In genomic region chr21:46080171-46081021, GRCh38 we compare ENCODE assay signal across 1 cellular context.
TF ChIP-seq lines count a peak whose summit lies in the region.

No MANE protein-coding gene starts in this region.

TF ChIP-seq in HepG2, 621 proteins besides CTCF, POLR2A, EP300 and RAD21 (continued from another document):
- TF ChIP-seq ZNF367 (CRISPR knock-in tag; IDR thresholded peaks at IDR 0.05; ENCODE audit: borderline replicate concordance) (no peak), HMG20B (CRISPR knock-in tag; conservative IDR thresholded peaks at IDR 0.05) (no peak), HOXA9 (CRISPR knock-in tag; IDR thresholded peaks at IDR 0.05; ENCODE audit: borderline replicate concordance) (no peak), FUBP1 (CRISPR knock-in tag; IDR thresholded peaks at IDR 0.05; ENCODE audit: borderline replicate concordance) (no peak), GPBP1L1 (CRISPR knock-in tag; IDR thresholded peaks at IDR 0.05) (no peak), TBX2 (CRISPR knock-in tag; IDR thresholded peaks at IDR 0.05; ENCODE audit: borderline replicate concordance) (no peak), ZBTB4 (CRISPR knock-in tag; IDR thresholded peaks at IDR 0.05; ENCODE audit: borderline replicate concordance) (no peak)
